Comparison of ENCODE assay signal across 27 cellular contexts in genomic region chr1:248691567-248692155, GRCh38. TPM values are rescaled to one million over a fixed set of nuclear protein-coding genes. Genes with fewer than 3 reads are reported as not detected.
"Had no signal": no experiment of that assay in that cellular context is flagged by ENCODE, and none has a peak within 500 bp of the region (broad histone marks: within the 10 kb centered on the region; RNA-seq: fewer than 3 reads in every experiment).

No MANE protein-coding gene starts in this region.

- H3K9me3 ChIP-seq: body of pancreas, neutrophil, ovary, prostate gland had no signal

- H3K4me3 Mint-ChIP-seq: activated CD4-positive, alpha-beta memory T cell treated with anti-CD3 and anti-CD28 coated beads for 36 hours; activated naive CD8-positive, alpha-beta T cell treated with anti-CD3 and anti-CD28 coated beads, Interleukin-2, amount 50 U/mL, for 24 hours; naive thymus-derived CD4-positive, alpha-beta T cell; T-helper 17 cell had no signal

- H3K36me3 Mint-ChIP-seq: activated CD4-positive, alpha-beta memory T cell treated with anti-CD3 and anti-CD28 coated beads for 36 hours had no signal

- H3K27ac ChIP-seq: body of pancreas, cardiac muscle cell, heart left ventricle, neutrophil, ovary, prostate gland had no signal

- DNase-seq: activated CD4-positive, alpha-beta memory T cell treated with anti-CD3 and anti-CD28 coated beads for 36 hours; activated CD4-positive, alpha-beta T cell treated with anti-CD3 and anti-CD28 coated beads for 48 hours; activated CD4-positive, CD25-positive, alpha-beta regulatory T cell; activated gamma-delta T cell; activated naive CD4-positive, alpha-beta T cell treated with anti-CD3 and anti-CD28 coated beads, Interleukin-2, amount 50 U/mL, for 16 hours; activated naive CD8-positive, alpha-beta T cell treated with anti-CD3 and anti-CD28 coated beads, Interleukin-2, amount 50 U/mL, for 24 hours; activated T-cell treated with anti-CD3 and anti-CD28 coated beads, Interleukin-2, amount 50 U/mL, for 72 hours; body of pancreas; heart left ventricle; islet precursor cell; left colon; mesendoderm; naive thymus-derived CD4-positive, alpha-beta T cell; ovary; stimulated activated CD4-positive, alpha-beta T cell treated with anti-CD3 and anti-CD28 coated beads, Interleukin-2, amount 100 ng/mL, for 48 hours; stimulated activated CD8-positive, alpha-beta memory T cell treated with anti-CD3 and anti-CD28 coated beads, Interleukin-4, amount 100 ng/mL, for 48 hours; stimulated activated naive B cell treated with anti-CD40 and anti-IgM and Interleukin-4, amounts not matched to agents 10 μg/mL and 1 μg/mL and 100 μg/mL, for 72 hours; T-helper 17 cell had no signal

- H3K4me3 ChIP-seq: body of pancreas, cardiac muscle cell, heart left ventricle, ovary, prostate gland had no signal

- H3K9me3 Mint-ChIP-seq: activated naive CD8-positive, alpha-beta T cell treated with anti-CD3 and anti-CD28 coated beads, Interleukin-2, amount 50 U/mL, for 24 hours had no signal

- H3K27me3 Mint-ChIP-seq: activated naive CD8-positive, alpha-beta T cell treated with anti-CD3 and anti-CD28 coated beads, Interleukin-2, amount 50 U/mL, for 24 hours had no signal

- H3K4me1 ChIP-seq: body of pancreas, heart left ventricle, prostate gland had no signal

- H3K4me1 Mint-ChIP-seq: activated naive CD8-positive, alpha-beta T cell treated with anti-CD3 and anti-CD28 coated beads, Interleukin-2, amount 50 U/mL, for 24 hours had no signal

- H3K27ac Mint-ChIP-seq: activated CD4-positive, alpha-beta memory T cell treated with anti-CD3 and anti-CD28 coated beads for 36 hours; activated naive CD8-positive, alpha-beta T cell treated with anti-CD3 and anti-CD28 coated beads, Interleukin-2, amount 50 U/mL, for 24 hours; activated T-cell treated with anti-CD3 and anti-CD28 coated beads, Interleukin-2, amount 50 U/mL, for 72 hours; naive thymus-derived CD4-positive, alpha-beta T cell; stimulated activated naive B cell treated with anti-CD40 and anti-IgM and Interleukin-4, amounts not matched to agents 10 μg/mL and 1 μg/mL and 100 μg/mL, for 72 hours; T-helper 17 cell had no signal

- H3K36me3 ChIP-seq: cardiac muscle cell, heart left ventricle, neutrophil, ovary, prostate gland had no signal

- H3K27me3 ChIP-seq: cardiac muscle cell, ovary had no signal

- ATAC-seq: activated naive CD8-positive, alpha-beta T cell treated with anti-CD3 and anti-CD28 coated beads, Interleukin-2, amount 50 U/mL, for 24 hours; activated T-cell treated with anti-CD3 and anti-CD28 coated beads, Interleukin-2, amount 50 U/mL, for 72 hours; body of pancreas; heart left ventricle; left colon; naive thymus-derived CD4-positive, alpha-beta T cell; stimulated activated naive B cell treated with anti-CD40 and anti-IgM and Interleukin-4, amounts not matched to agents 10 μg/mL and 1 μg/mL and 100 μg/mL, for 72 hours; T-helper 17 cell had no signal

RNA-seq across cellular contexts. Expression of gene OR14I1, which starts 10.9 kb away (rescaled TPM):
- total RNA-seq: activated CD4-positive, alpha-beta memory T cell treated with anti-CD3 and anti-CD28 coated beads for 36 hours; activated T-cell treated with anti-CD3 and anti-CD28 coated beads, Interleukin-2, amount 50 U/mL, for 72 hours; body of pancreas; cardiac muscle cell; cerebellum; epithelial cell of proximal tubule; fibroblast of villous mesenchyme; heart left ventricle; left colon; lower leg skin; naive thymus-derived CD4-positive, alpha-beta T cell; ovary; prostate gland; T-helper 17 cell; ureter had no signal
- polyA plus RNA-seq: cardiac muscle cell; heart left ventricle; naive thymus-derived CD4-positive, alpha-beta T cell; ovary; thymus had no signal

RNA-seq across cellular contexts. Expression of gene OR2T27, which starts 36.3 kb away (rescaled TPM):
- total RNA-seq: activated CD4-positive, alpha-beta memory T cell treated with anti-CD3 and anti-CD28 coated beads for 36 hours; activated T-cell treated with anti-CD3 and anti-CD28 coated beads, Interleukin-2, amount 50 U/mL, for 72 hours; body of pancreas; cardiac muscle cell; cerebellum; epithelial cell of proximal tubule; fibroblast of villous mesenchyme; heart left ventricle; left colon; lower leg skin; naive thymus-derived CD4-positive, alpha-beta T cell; ovary; prostate gland; T-helper 17 cell; ureter had no signal
- polyA plus RNA-seq: cardiac muscle cell; heart left ventricle; naive thymus-derived CD4-positive, alpha-beta T cell; thymus had no signal

RNA-seq across cellular contexts. Expression of gene OR2T35, which starts 46.6 kb away (rescaled TPM):
- total RNA-seq: activated CD4-positive, alpha-beta memory T cell treated with anti-CD3 and anti-CD28 coated beads for 36 hours; activated T-cell treated with anti-CD3 and anti-CD28 coated beads, Interleukin-2, amount 50 U/mL, for 72 hours; body of pancreas; cardiac muscle cell; cerebellum; epithelial cell of proximal tubule; fibroblast of villous mesenchyme; heart left ventricle; left colon; naive thymus-derived CD4-positive, alpha-beta T cell; prostate gland; T-helper 17 cell; ureter had no signal
- polyA plus RNA-seq: cardiac muscle cell; heart left ventricle; naive thymus-derived CD4-positive, alpha-beta T cell; ovary; thymus had no signal

RNA-seq across cellular contexts. Expression of gene OR2T11, which starts 56.8 kb away (rescaled TPM):
- total RNA-seq: activated CD4-positive, alpha-beta memory T cell treated with anti-CD3 and anti-CD28 coated beads for 36 hours; activated T-cell treated with anti-CD3 and anti-CD28 coated beads, Interleukin-2, amount 50 U/mL, for 72 hours; cardiac muscle cell; cerebellum; epithelial cell of proximal tubule; fibroblast of villous mesenchyme; heart left ventricle; left colon; naive thymus-derived CD4-positive, alpha-beta T cell; prostate gland; T-helper 17 cell; ureter had no signal
- polyA plus RNA-seq: cardiac muscle cell; heart left ventricle; naive thymus-derived CD4-positive, alpha-beta T cell; ovary; thymus had no signal
